ENCODE assay signal across 25 cellular contexts in the genomic region with DNA sequence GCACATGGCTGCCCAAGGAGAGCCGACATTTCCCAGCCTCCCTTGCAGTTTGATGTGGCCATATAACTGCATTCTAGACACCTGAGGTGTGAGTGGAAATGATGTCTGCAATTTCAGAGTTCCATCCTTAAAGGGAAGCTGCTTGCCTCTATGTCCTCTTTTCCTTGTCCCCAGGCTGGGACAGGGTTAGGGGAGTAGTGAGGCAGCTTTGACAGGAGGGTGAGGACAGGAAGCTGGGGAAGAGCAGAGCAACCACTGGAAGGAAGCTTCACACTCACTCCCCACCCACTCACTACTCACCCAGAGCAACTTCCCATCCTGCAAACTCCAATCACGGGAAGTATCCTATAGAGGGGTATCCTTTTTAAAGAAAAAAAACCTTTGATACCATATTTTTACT. TPM values are rescaled to one million over a fixed set of nuclear protein-coding genes. Genes with fewer than 3 reads are reported as not detected.
DNase-seq lines count a peak whose midpoint lies in the region; ATAC-seq and TF ChIP-seq lines count a peak whose summit lies in the region.
"Had no signal": no experiment of that assay in that cellular context is flagged by ENCODE, and none has a peak within 500 bp of the region (broad histone marks: within the 10 kb centered on the region; RNA-seq: fewer than 3 reads in every experiment).

No MANE protein-coding gene starts in this region.

- H3K27ac ChIP-seq in prostate gland = no peak overlapping the region
- H3K27ac ChIP-seq: tibial nerve, VCaP had no signal

- peaks cover 29% of the 10 kb centered on the region for H3K4me1 Mint-ChIP-seq in stimulated activated naive CD8-positive, alpha-beta T cell treated with anti-CD3 and anti-CD28 coated beads, Interleukin-15, Interleukin-2, amounts not matched to agents 100 ng/mL and 50 ng/mL, for 24 hours (ENCODE audit: low read depth)

- no peaks in the 10 kb centered on the region for H3K27me3 ChIP-seq in prostate gland (replicated peaks; ENCODE audit: insufficient read depth)
- H3K27me3 ChIP-seq: tibial nerve had no signal

- TF ChIP-seq POLR2A in NB4 (IDR thresholded peaks at IDR 0.05; ENCODE audit: extremely low read depth, insufficient read length) (no peak), prostate gland (IDR thresholded peaks at IDR 0.05) (no peak)

- TF ChIP-seq CTCF in NB4 (IDR thresholded peaks at IDR 0.05; ENCODE audit: low read depth, low read length) = no peak
- no peak for TF ChIP-seq CTCF in prostate gland (IDR thresholded peaks at IDR 0.05)

- H3K36me3 ChIP-seq in prostate gland = no peaks in the 10 kb centered on the region
- H3K36me3 ChIP-seq: tibial nerve had no signal

- DNase-seq in stimulated activated naive CD8-positive, alpha-beta T cell treated with anti-CD3 and anti-CD28 coated beads, Interleukin-15, Interleukin-2, amounts not matched to agents 100 U/mL and 50 U/mL, for 24 hours = no peak
- peak; percentile 55 for DNase-seq in NB4 (ENCODE audit: low read depth)
- no peak for DNase-seq in left ventricle myocardium superior
- no peak for DNase-seq in prostate gland (ENCODE audit: low spot score)
- DNase-seq: activated CD4-positive, alpha-beta T cell treated with anti-CD3 and anti-CD28 coated beads, Interleukin-2, amount 50 U/mL, for 4 hours; aorta; caudate nucleus; CD4-positive, CD25-positive, alpha-beta regulatory T cell; mucosa of descending colon; NCI-H1436 treated with DMSO at 0.1 percent for 48 hours; RPMI8226; stimulated activated CD4-positive, alpha-beta T cell treated with anti-CD3 and anti-CD28 coated beads, Interleukin-1b, Interleukin-23, amount 100 ng/mL, for 48 hours; stimulated activated CD8-positive, alpha-beta memory T cell treated with anti-CD3 and anti-CD28 coated beads, Interleukin-4, amount 100 ng/mL, for 48 hours; T-helper 2 cell had no signal

- intact Hi-C loops in left ventricle myocardium superior (cut with micrococcal nuclease) = loop anchor here (2.0 to 5.0 kb wide), 3 partner anchors 148 to 453 kb away; a partner anchor contains a TSS
- intact Hi-C loops in prostate gland (cut with DNase I) = loop anchor here (5.0 to 10.0 kb wide), 2 partner anchors 341 to 453 kb away; a partner anchor contains a TSS

- no peaks in the 10 kb centered on the region for H3K4me1 ChIP-seq in prostate gland (replicated peaks)

- 80% methylated on average over 2 of the region's 2 CpGs for WGBS in prostate gland

- no peaks in the 10 kb centered on the region for H3K9me3 Mint-ChIP-seq in stimulated activated naive CD8-positive, alpha-beta T cell treated with anti-CD3 and anti-CD28 coated beads, Interleukin-15, Interleukin-2, amounts not matched to agents 100 ng/mL and 50 ng/mL, for 24 hours
- H3K9me3 Mint-ChIP-seq: activated naive CD4-positive, alpha-beta T cell treated with anti-CD3 and anti-CD28 coated beads, Interleukin-2, amount 50 U/mL, for 24 hours; activated T-helper 1 cell treated with anti-CD3 and anti-CD28 coated beads, Interleukin-12 subunit alpha, Interleukin-12 subunit beta, Interleukin-2, Interleukin-4 antibody, amounts not matched to agents 30 ng/mL and 10 ng/mL and 1 ng/mL, durations not matched to agents 14 hours and 24 hours and 36 hours; CD4-positive, CD25-positive, alpha-beta regulatory T cell; dendritic cell treated with granulocyte-macrophage colony-stimulating factor and Interleukin-4, amounts not matched to agents 40 ng/mL and 50 ng/mL, for 4 days; natural killer cell treated with Interleukin-12 subunit alpha and Interleukin-12 subunit beta and Interleukin-15 and Interleukin-18, amount 100 ng/mL, for 72 hours had no signal

- H3K4me3 Mint-ChIP-seq in stimulated activated naive CD8-positive, alpha-beta T cell treated with anti-CD3 and anti-CD28 coated beads, Interleukin-15, Interleukin-2, amounts not matched to agents 100 ng/mL and 50 ng/mL, for 24 hours = no peak overlapping the region
- H3K4me3 Mint-ChIP-seq: activated naive CD4-positive, alpha-beta T cell treated with anti-CD3 and anti-CD28 coated beads, Interleukin-2, amount 50 U/mL, for 24 hours; activated T-helper 1 cell treated with anti-CD3 and anti-CD28 coated beads, Interleukin-12 subunit alpha, Interleukin-12 subunit beta, Interleukin-2, Interleukin-4 antibody, amounts not matched to agents 30 ng/mL and 10 ng/mL and 1 ng/mL, durations not matched to agents 14 hours and 24 hours and 36 hours; CD4-positive, CD25-positive, alpha-beta regulatory T cell; dendritic cell treated with granulocyte-macrophage colony-stimulating factor and Interleukin-4, amounts not matched to agents 40 ng/mL and 50 ng/mL, for 4 days; natural killer cell treated with Interleukin-12 subunit alpha and Interleukin-12 subunit beta and Interleukin-15 and Interleukin-18, amount 100 ng/mL, for 72 hours had no signal

- H3K36me3 Mint-ChIP-seq in stimulated activated naive CD8-positive, alpha-beta T cell treated with anti-CD3 and anti-CD28 coated beads, Interleukin-15, Interleukin-2, amounts not matched to agents 100 ng/mL and 50 ng/mL, for 24 hours (ENCODE audit: low read depth) = no peaks in the 10 kb centered on the region
- H3K36me3 Mint-ChIP-seq: activated naive CD4-positive, alpha-beta T cell treated with anti-CD3 and anti-CD28 coated beads, Interleukin-2, amount 50 U/mL, for 24 hours; CD4-positive, CD25-positive, alpha-beta regulatory T cell; natural killer cell treated with Interleukin-12 subunit alpha and Interleukin-12 subunit beta and Interleukin-15 and Interleukin-18, amount 100 ng/mL, for 72 hours had no signal

- H3K4me3 ChIP-seq in NB4 (ENCODE audit: low read depth, low read length) = no peak overlapping the region
- H3K4me3 ChIP-seq in prostate gland = no peak overlapping the region
- H3K4me3 ChIP-seq: K562, mucosa of descending colon, smooth muscle cell, tibial nerve had no signal

- H3K27me3 Mint-ChIP-seq in stimulated activated naive CD8-positive, alpha-beta T cell treated with anti-CD3 and anti-CD28 coated beads, Interleukin-15, Interleukin-2, amounts not matched to agents 100 ng/mL and 50 ng/mL, for 24 hours = no peaks in the 10 kb centered on the region
- H3K27me3 Mint-ChIP-seq: activated naive CD4-positive, alpha-beta T cell treated with anti-CD3 and anti-CD28 coated beads, Interleukin-2, amount 50 U/mL, for 24 hours; dendritic cell treated with granulocyte-macrophage colony-stimulating factor and Interleukin-4, amounts not matched to agents 40 ng/mL and 50 ng/mL, for 4 days had no signal

- H3K9me3 ChIP-seq in prostate gland = no peaks in the 10 kb centered on the region
- H3K9me3 ChIP-seq: mucosa of descending colon, tibial nerve had no signal

- ATAC-seq in stimulated activated naive CD8-positive, alpha-beta T cell treated with anti-CD3 and anti-CD28 coated beads, Interleukin-15, Interleukin-2, amounts not matched to agents 100 U/mL and 50 U/mL, for 24 hours = no peak
- ATAC-seq in left ventricle myocardium superior (peak; percentile 66), GM19467 (IDR thresholded peaks at IDR 0.05; ENCODE audit: unreplicated experiment) (no peak), GM19351 (IDR thresholded peaks at IDR 0.05; ENCODE audit: unreplicated experiment) (no peak)
- ATAC-seq: K562; mucosa of descending colon; natural killer cell treated with Interleukin-12 subunit alpha and Interleukin-12 subunit beta and Interleukin-15 and Interleukin-18, amount 100 ng/mL, for 72 hours had no signal

- peak overlapping the region; percentile 7 for H3K27ac Mint-ChIP-seq in stimulated activated naive CD8-positive, alpha-beta T cell treated with anti-CD3 and anti-CD28 coated beads, Interleukin-15, Interleukin-2, amounts not matched to agents 100 ng/mL and 50 ng/mL, for 24 hours
- H3K27ac Mint-ChIP-seq: activated naive CD4-positive, alpha-beta T cell treated with anti-CD3 and anti-CD28 coated beads, Interleukin-2, amount 50 U/mL, for 24 hours; activated T-helper 1 cell treated with anti-CD3 and anti-CD28 coated beads, Interleukin-12 subunit alpha, Interleukin-12 subunit beta, Interleukin-2, Interleukin-4 antibody, amounts not matched to agents 30 ng/mL and 10 ng/mL and 1 ng/mL, durations not matched to agents 14 hours and 24 hours and 36 hours; dendritic cell treated with granulocyte-macrophage colony-stimulating factor and Interleukin-4, amounts not matched to agents 40 ng/mL and 50 ng/mL, for 4 days had no signal

RNA-seq across cellular contexts. Expression of a gene that starts 28.9 kb away (rescaled TPM):
- total RNA-seq in left ventricle myocardium superior = 42.0 TPM
- 10 to 100 TPM; 50.3 to 67.7 TPM for total RNA-seq in prostate gland
